ENCODE assay signal across 17 cellular contexts in the genomic region with DNA sequence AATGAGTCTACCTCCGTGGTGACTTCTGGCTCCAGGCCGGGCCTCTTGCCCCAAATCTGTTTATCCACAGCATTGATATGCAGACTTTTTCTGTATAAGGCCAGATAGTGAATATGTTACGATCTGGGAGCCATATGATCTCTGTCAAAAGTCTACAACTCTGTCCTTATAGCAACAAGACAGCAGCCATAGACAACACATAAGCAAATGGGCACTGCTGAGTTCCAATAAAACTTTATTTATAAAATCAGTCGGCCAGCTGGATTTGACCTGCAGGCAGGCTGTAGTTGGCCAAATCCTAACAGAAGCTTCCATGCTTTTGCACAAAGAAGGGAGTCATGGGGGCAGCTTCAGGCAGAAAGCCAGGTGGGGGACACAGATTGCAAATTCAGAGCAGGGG. TPM values are rescaled to one million over a fixed set of nuclear protein-coding genes. Genes with fewer than 3 reads are reported as not detected.
DNase-seq lines count a peak whose midpoint lies in the region; ATAC-seq, FAIRE-seq and TF ChIP-seq lines count a peak whose summit lies in the region.
"Had no signal": no experiment of that assay in that cellular context is flagged by ENCODE, and none has a peak within 500 bp of the region (broad histone marks: within the 10 kb centered on the region; RNA-seq: fewer than 3 reads in every experiment).

No MANE protein-coding gene starts in this region.

- no peaks in the 10 kb centered on the region for H3K79me2 ChIP-seq in GM23338 (replicated peaks; ENCODE audit: insufficient read depth)
- no peaks in the 10 kb centered on the region for H3K79me2 ChIP-seq in H1 (ENCODE audit: control insufficient read depth in 1 of 2, insufficient read depth in 2 of 2, low read length in 2 of 2)

- H2BK12ac ChIP-seq in H1 (ENCODE audit: low read depth, low read length): 0 out of 2 replicates have a peak overlapping the region, but pooled peaks have one; percentile 77

- no peak overlapping the region for H4K5ac ChIP-seq in H1 (ENCODE audit: insufficient read length, low read depth, low read length)

- no peaks in the 10 kb centered on the region for H3K9me2 ChIP-seq in GM23338 (ENCODE audit: insufficient read depth)

- H3K14ac ChIP-seq in H1 (ENCODE audit: insufficient read length): no peak overlapping the region

- H3K4ac ChIP-seq in H1 (replicated peaks; ENCODE audit: insufficient read length, low read depth, low read length): no peak overlapping the region

- H4K8ac ChIP-seq in H1 (ENCODE audit: extremely low read depth, insufficient read depth, low read length): no peak overlapping the region

- no peak for DNase-seq in A673 (ENCODE audit: low spot score)
- DNase-seq in GM23338 (ENCODE audit: low spot score): no peak
- no peak for DNase-seq in T-helper 17 cell
- DNase-seq in H1 (ENCODE audit: low read depth in 1 of 2, low spot score in 2 of 2): no peak
- no peak for DNase-seq in NCI-H82 treated with DMSO at 0.1 percent for 48 hours (lab: John Stamatoyannopoulos, UW; ENCODE audit: unreplicated experiment)
- DNase-seq in DMS53 treated with DMSO at 0.1 percent for 48 hours (lab: John Stamatoyannopoulos, UW; ENCODE audit: unreplicated experiment): no peak
- no peak for DNase-seq in D341Med (ENCODE audit: low spot score)
- DNase-seq: AML-193; Caco-2; CD4-positive, alpha-beta T cell; DMS79; Karpas-422 had no signal

- no peak overlapping the region; the same call in 1 of the 2 replicates for H2BK15ac ChIP-seq in H1 (ENCODE audit: low read length)

- H4K91ac ChIP-seq in H1 (replicated peaks; ENCODE audit: insufficient read length, low read length): no peak overlapping the region

- peaks cover 12% of the 10 kb centered on the region for H3K27me3 Mint-ChIP-seq in GM23338 (ENCODE audit: insufficient read depth, low read depth, poor library complexity)
- H3K27me3 Mint-ChIP-seq in T-helper 17 cell: peaks cover 21% of the 10 kb centered on the region

- H3K27ac Mint-ChIP-seq in GM23338 (no peak overlapping the region), T-helper 17 cell (peak overlapping the region; percentile 8)
- H3K27ac Mint-ChIP-seq: CD4-positive, alpha-beta T cell had no signal

- TF ChIP-seq CTCF in A673 (conservative IDR thresholded peaks at IDR 0.05; ENCODE audit: low read depth, low read length) (no peak), GM23338 (conservative IDR thresholded peaks at IDR 0.05; ENCODE audit: low read depth in 2 of 2) (no peak), H1 (IDR thresholded peaks at IDR 0.05; ENCODE audit: control extremely low read depth in 1 of 3, insufficient read depth in 1 of 3, low read depth in 1 of 3, low read length in 3 of 3) (no peak)

- H3K36me3 Mint-ChIP-seq in GM23338 (ENCODE audit: low read depth) (no peaks in the 10 kb centered on the region), T-helper 17 cell (ENCODE audit: low read depth) (no peaks in the 10 kb centered on the region)

- no peak overlapping the region for H2AK5ac ChIP-seq in H1 (ENCODE audit: low read depth, low read length)

- POLR2A ChIA-PET in A673 (lab: Charles Lee; ENCODE audit: low non-redundant PET): interaction anchor here (0.6 kb wide), 1 partner anchor 9 kb away, joined by 4 read pairs; no protein-coding TSS in a partner anchor
- POLR2A ChIA-PET in H1 (lab: Charles Lee; ENCODE audit: partially characterized antibody): interaction anchor here (0.9 to 1.1 kb wide), 2 partner anchors 95 to 136 kb away, joined by 3 read pairs; no protein-coding TSS in a partner anchor

- H3K4me3 Mint-ChIP-seq in GM23338: no peak overlapping the region
- H3K4me3 Mint-ChIP-seq in T-helper 17 cell: no peak overlapping the region
- H3K4me3 Mint-ChIP-seq: CD4-positive, alpha-beta T cell had no signal

- no peaks in the 10 kb centered on the region for H3K79me1 ChIP-seq in H1 (ENCODE audit: low read depth, low read length)

- CTCF ChIA-PET in A673 (lab: Charles Lee): interaction anchor here (1.1 to 1.2 kb wide), 2 partner anchors 17 to 1146 kb away, joined by 3 read pairs; no protein-coding TSS in a partner anchor
- CTCF ChIA-PET in H1 (lab: Charles Lee; ENCODE audit: partially characterized antibody): interaction anchor here (0.5 to 2.9 kb wide), 22 partner anchors 12 to 308 kb away, joined by 3 to 24 read pairs (median 4); partner anchors contain the start of gene TMEM51

- H3K9me3 ChIP-seq in A673 (ENCODE audit: low read depth, low read length, poor library complexity, severe bottlenecking) (no peaks in the 10 kb centered on the region), T-helper 17 cell (ENCODE audit: control insufficient read depth, low read length, poor library complexity, severe bottlenecking) (no peaks in the 10 kb centered on the region), H1 (ENCODE audit: insufficient read depth in 2 of 2, low read depth in 1 of 2, low read length in 1 of 2) (no peaks in the 10 kb centered on the region)
- H3K9me3 ChIP-seq: Caco-2, HAP-1 had no signal

- H3K4me1 Mint-ChIP-seq in GM23338: peaks cover 40% of the 10 kb centered on the region
- H3K4me1 Mint-ChIP-seq in T-helper 17 cell: peaks cover 4% of the 10 kb centered on the region

- H3K4me2 ChIP-seq in GM23338 (no peak overlapping the region), H1 (ENCODE audit: insufficient read depth in 1 of 2, low read depth in 2 of 2, low read length in 2 of 2) (peak overlapping the region in 1 of 2 experiments; percentile 10; a peak in 1 of 4 replicates)

- no peak for TF ChIP-seq RAD21 in H1 (IDR thresholded peaks at IDR 0.05 in 1 of 2, conservative IDR thresholded peaks at IDR 0.05 in 1 of 2; ENCODE audit: low read depth in 2 of 2, low read length in 2 of 2)

- H3K18ac ChIP-seq in H1 (ENCODE audit: extremely low read depth, low read length): no peak overlapping the region

- H3K4me1 ChIP-seq in A673 (ENCODE audit: insufficient read depth, low read length, poor library complexity, severe bottlenecking) (peaks cover 19% of the 10 kb centered on the region), GM23338 (ENCODE audit: insufficient read depth) (peaks cover 26% of the 10 kb centered on the region), H1 (replicated peaks in 1 of 4; ENCODE audit: control insufficient read depth in 3 of 4, insufficient read depth in 4 of 4, low read length in 3 of 4) (peaks cover 14 to 32% (median 16%) of the 10 kb centered on the region in 4 experiments)
- H3K4me1 ChIP-seq: Caco-2 had no signal

- H3K9me3 Mint-ChIP-seq in GM23338: no peaks in the 10 kb centered on the region
- H3K9me3 Mint-ChIP-seq: CD4-positive, alpha-beta T cell had no signal

- intact Hi-C loops in A673 (cut with micrococcal nuclease; ENCODE audit: unreplicated experiment): no loop called here

- no peak overlapping the region for H3K56ac ChIP-seq in H1 (replicated peaks; ENCODE audit: insufficient read length, low read depth, low read length)

- H2AFZ ChIP-seq in GM23338: peak overlapping the region; percentile 86
- H2AFZ ChIP-seq in H1 (ENCODE audit: low read length): 0 out of 2 replicates have a peak overlapping the region, but pooled peaks have one; percentile 36

- TF ChIP-seq EP300 in H1 (IDR thresholded peaks at IDR 0.05; ENCODE audit: borderline replicate concordance in 1 of 2, low read depth in 2 of 2, low read length in 2 of 2): no peak

- ATAC-seq in GM23338 (no peak), T-helper 17 cell (no peak), HG02981 (IDR thresholded peaks at IDR 0.05; ENCODE audit: unreplicated experiment) (no peak)

- 82% methylated on average over 4 of the region's 4 CpGs; no CpG with 5 or more reads in 1 of the 2 experiments for WGBS in H1 (ENCODE audit: extremely low coverage in 1 of 2, insufficient coverage in 1 of 2, insufficient read length in 1 of 2, insufficient replicate concordance in 2 of 2, low coverage in 1 of 2, low lambda C conversion rate in 2 of 2, missing lambda C conversion rate in 1 of 2), 2 experiments

- no peak overlapping the region for H2BK5ac ChIP-seq in H1 (ENCODE audit: low read depth, low read length)

- H3K23me2 ChIP-seq in H1 (ENCODE audit: low read depth, low read length): peaks cover 9% of the 10 kb centered on the region; the same call in 1 of the 2 replicates

- H3K36me3 ChIP-seq in A673 (ENCODE audit: insufficient read depth, low read length, poor library complexity, severe bottlenecking) (no peaks in the 10 kb centered on the region), GM23338 (ENCODE audit: insufficient read depth) (no peaks in the 10 kb centered on the region), H1 (ENCODE audit: control insufficient read depth in 2 of 4, insufficient read depth in 4 of 4, low read length in 3 of 4) (peaks cover 0 to 3% (median 0%) of the 10 kb centered on the region in 4 experiments; a peak in 1 of 8 replicates)
- H3K36me3 ChIP-seq: HAP-1 had no signal

- no peak overlapping the region for H3K9ac ChIP-seq in H1 (replicated peaks in 1 of 4; ENCODE audit: extremely low read depth in 1 of 4, low read depth in 3 of 4, low read length in 3 of 4)

- peak overlapping the region; percentile 50 for H3K27ac ChIP-seq in A673 (ENCODE audit: low read depth, low read length, poor library complexity, severe bottlenecking)
- H3K27ac ChIP-seq in GM23338 (ENCODE audit: low read depth): no peak overlapping the region
- no peak overlapping the region for H3K27ac ChIP-seq in H1 (ENCODE audit: low read depth, low read length)
- H3K27ac ChIP-seq: C4-2B, HL-60 had no signal

- H2BK120ac ChIP-seq in H1 (replicated peaks; ENCODE audit: low read depth, low read length): peak overlapping the region; percentile 76

- no peak overlapping the region for H3K23ac ChIP-seq in H1 (ENCODE audit: insufficient read length)

- TF ChIP-seq POLR2A in H1 (IDR thresholded peaks at IDR 0.05; ENCODE audit: control extremely low read depth in 1 of 2, low read depth in 2 of 2, low read length in 2 of 2): no peak

- H3F3A ChIP-seq in GM23338 (replicated peaks; ENCODE audit: low read depth): peaks cover 6% of the 10 kb centered on the region; the same call in 1 of the 2 replicates

- H3K4me3 ChIP-seq in A673 (ENCODE audit: low read depth, low read length, poor library complexity, severe bottlenecking) (no peak overlapping the region), GM23338 (no peak overlapping the region), H1 (ENCODE audit: extremely low read depth in 1 of 4, insufficient read depth in 2 of 4, low read depth in 3 of 4, low read length in 4 of 4) (no peak overlapping the region)
- H3K4me3 ChIP-seq: HAP-1 had no signal

- BruUV-seq in A673 (replicated peaks; lab: Mats Ljungman, UMichigan): no TSS peak

- FAIRE-seq in H1 (lab: Jason Lieb, UNC): no peak
- FAIRE-seq: A204.1 had no signal

- H4K20me1 ChIP-seq in GM23338 (replicated peaks; ENCODE audit: insufficient read depth) (no peaks in the 10 kb centered on the region), H1 (replicated peaks in 1 of 2; ENCODE audit: control insufficient read depth in 1 of 2, insufficient read depth in 2 of 2, low read length in 2 of 2) (peaks cover 0 to 2% of the 10 kb centered on the region in 2 experiments)

- H2BK20ac ChIP-seq in H1 (ENCODE audit: low read length): peak overlapping the region; percentile 97

- H3K27me3 ChIP-seq in A673 (replicated peaks; ENCODE audit: insufficient read depth, low read depth, low read length, poor library complexity) (no peaks in the 10 kb centered on the region), GM23338 (ENCODE audit: insufficient read depth) (no peaks in the 10 kb centered on the region), H1 (replicated peaks in 1 of 4; ENCODE audit: control insufficient read depth in 3 of 4, extremely low read depth in 1 of 4, insufficient read depth in 3 of 4, low read length in 3 of 4) (no peaks in the 10 kb centered on the region)

RNA-seq across cellular contexts. Expression of gene TMEM51, which starts 42.0 kb away (rescaled TPM):
- total RNA-seq in A673 (2021) (1.7 TPM in 2 replicates), T-helper 17 cell (not detected)
- 5.2 and 7.9 TPM in 2 replicates for total RNA-seq in GM23338 (2014; rRNA removed; shearing (Covaris generic))
- polyA plus RNA-seq in GM23338 (2016; fragmentation: Nextera tagmentation; extraction: Ambion mirVana) (4.0 and 4.7 TPM in 2 replicates), H1 (2011; rRNA removed) (10.7 and 12.6 TPM in 2 replicates)
- 9.1 and 9.9 TPM in 2 replicates for total RNA-seq in H1 (2021; fragmentation: NEBNext Ultra II Directional; extraction: Animal tissue kit (Norgen Biotek cat#: 25700))
- polyA plus RNA-seq in H1 (2011; cell fraction: cytosol; rRNA removed): 11.5 TPM
- polyA plus RNA-seq in H1 (2011; cell fraction: nucleus; rRNA removed): 7.3 TPM
- polyA plus RNA-seq in H1 (2012, experiment 1 of 2): 7.8 to 12.5 TPM (median 10.2 TPM) in 4 replicates
- 11.6 TPM for polyA plus RNA-seq in H1 (2012, experiment 2 of 2)
- 10.4 TPM for polyA plus RNA-seq in H1 (2013, experiment 1 of 2)
- polyA plus RNA-seq in H1 (2013, experiment 2 of 2): 13.1 TPM
- 3.4 and 3.9 TPM in 2 replicates for polyA minus RNA-seq in H1 (2011; rRNA and poly(A)+ RNA removed)
- 8.4 TPM for polyA minus RNA-seq in H1 (2011; cell fraction: cytosol; rRNA and poly(A)+ RNA removed)
- polyA minus RNA-seq in H1 (2011; cell fraction: nucleus; rRNA and poly(A)+ RNA removed): 4.8 TPM
- total RNA-seq: CD4-positive, alpha-beta T cell had no signal
